Comparison of ENCODE assay signal across 1 cellular context in genomic region chr10:74953214-74953613, GRCh38.
TF ChIP-seq lines count a peak whose summit lies in the region.

No MANE protein-coding gene starts in this region.

TF ChIP-seq in HepG2, 621 proteins besides CTCF, POLR2A, EP300 and RAD21 (continued from another document):
- TF ChIP-seq SOX13 (IDR thresholded peaks at IDR 0.05) (no peak), SOX13 (CRISPR knock-in tag; conservative IDR thresholded peaks at IDR 0.05 in 1 of 2, IDR thresholded peaks at IDR 0.05 in 1 of 2) (0 out of 4 replicates have a peak, but pooled peaks of 1 of the 2 experiments have one; percentile 18), MED13 (CRISPR knock-in tag; IDR thresholded peaks at IDR 0.05) (no peak), BCL6 (CRISPR knock-in tag; IDR thresholded peaks at IDR 0.05) (peak; percentile 42; the same call in 1 of the 2 replicates), SPEN (CRISPR knock-in tag; IDR thresholded peaks at IDR 0.05; ENCODE audit: low read depth) (no peak), SNAPC5 (CRISPR knock-in tag; IDR thresholded peaks at IDR 0.05; ENCODE audit: borderline replicate concordance) (no peak), ZNF292 (CRISPR knock-in tag; IDR thresholded peaks at IDR 0.05; ENCODE audit: borderline replicate concordance, low read depth) (no peak), GATAD2A (CRISPR knock-in tag; IDR thresholded peaks at IDR 0.05) (no peak), TCF7 (IDR thresholded peaks at IDR 0.05; ENCODE audit: low read depth) (no peak), E2F1 (CRISPR knock-in tag; IDR thresholded peaks at IDR 0.05) (no peak), MLXIP (CRISPR knock-in tag; IDR thresholded peaks at IDR 0.05; ENCODE audit: borderline replicate concordance) (no peak), RFX5 (IDR thresholded peaks at IDR 0.05; ENCODE audit: low read depth, low read length) (no peak), SMAD1 (CRISPR knock-in tag; IDR thresholded peaks at IDR 0.05; ENCODE audit: borderline replicate concordance, low read depth) (no peak), RNF2 (conservative IDR thresholded peaks at IDR 0.05; ENCODE audit: low read depth) (no peak)
